In the genomic region with DNA sequence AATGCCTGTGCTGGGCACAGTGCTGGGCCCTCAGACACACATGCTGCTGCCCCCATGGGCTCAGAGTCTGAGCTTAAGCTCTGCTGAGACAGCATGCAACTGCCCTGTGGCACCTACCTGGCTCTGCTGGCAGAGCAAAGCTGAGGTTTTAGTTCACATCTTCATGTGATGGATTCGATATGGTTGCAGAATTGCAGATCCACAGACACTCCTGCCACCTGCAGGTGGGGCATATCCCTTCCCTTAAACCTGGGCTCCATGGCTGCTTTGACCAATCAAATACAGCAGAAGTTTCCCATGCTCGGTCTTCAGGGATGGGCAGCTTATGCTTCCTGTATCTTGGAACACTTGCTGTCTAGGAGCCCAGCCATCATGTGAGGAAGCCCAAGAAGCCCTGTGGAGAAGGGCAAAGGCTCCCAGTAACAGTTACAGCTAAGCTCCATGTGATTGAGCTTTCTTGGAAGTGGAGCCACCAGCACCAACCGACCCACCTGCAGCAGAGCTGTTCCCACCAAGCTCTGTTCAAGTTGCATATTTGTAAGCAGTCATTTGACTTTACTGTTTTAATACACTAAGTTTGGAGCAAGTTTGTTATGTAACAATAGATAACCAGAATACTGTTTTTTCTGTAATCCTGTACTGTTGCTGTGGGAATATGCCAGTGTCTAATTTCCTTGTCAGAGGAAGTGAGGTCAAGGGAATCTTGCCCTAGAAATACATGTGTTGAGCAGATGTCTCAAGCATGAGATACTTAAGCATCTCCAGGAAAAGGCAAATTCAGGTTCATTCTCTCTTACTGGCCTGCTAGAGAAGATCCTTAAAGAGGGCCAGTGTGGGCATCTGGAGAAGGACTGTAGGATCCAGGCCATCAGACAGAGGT, we compare ENCODE assay signal across 12 cellular contexts.
DNase-seq lines count a peak whose midpoint lies in the region; ATAC-seq, FAIRE-seq and TF ChIP-seq lines count a peak whose summit lies in the region.
"Had no signal": no experiment of that assay in that cellular context is flagged by ENCODE, and none has a peak within 500 bp of the region (broad histone marks: within the 10 kb centered on the region; RNA-seq: fewer than 3 reads in every experiment).

No MANE protein-coding gene starts in this region.

- ATAC-seq in GM19397 (IDR thresholded peaks at IDR 0.05; ENCODE audit: unreplicated experiment), result no peak

- H3F3A ChIP-seq in DOHH2 (ENCODE audit: control insufficient read depth, insufficient read depth) (no peaks in the 10 kb centered on the region), GM23248 (ENCODE audit: insufficient read depth) (peaks cover 28% of the 10 kb centered on the region)

- no peaks in the 10 kb centered on the region for H3K79me2 ChIP-seq in DOHH2 (ENCODE audit: control insufficient read depth, low read length)
- H3K79me2 ChIP-seq in GM23248 (ENCODE audit: insufficient read depth), result peaks cover 22% of the 10 kb centered on the region
- H3K79me2 ChIP-seq in keratinocyte (ENCODE audit: control insufficient read depth, insufficient read depth, low read length), result no peaks in the 10 kb centered on the region

- FAIRE-seq in keratinocyte (lab: Jason Lieb, UNC), result no peak

- DNase-seq in GM23248 (peak; percentile 59), SK-MEL-5 (ENCODE audit: low read depth, low spot score) (peak; percentile 35), keratinocyte (ENCODE audit: low read depth, low spot score) (no peak), NCI-H226 (no peak), H4 (ENCODE audit: low spot score) (no peak)
- DNase-seq: activated naive CD4-positive, alpha-beta T cell treated with anti-CD3 and anti-CD28 coated beads, Interleukin-2, amount 50 U/mL, for 16 hours; kidney glomerular epithelial cell; stimulated activated CD4-positive, alpha-beta T cell treated with anti-CD3 and anti-CD28 coated beads, Interleukin-4, amount 100 ng/mL, for 1 hour; substantia nigra had no signal

- H3K27ac ChIP-seq in DOHH2 (ENCODE audit: low read depth, low read length) (no peak overlapping the region), GM23248 (no peak overlapping the region), keratinocyte (ENCODE audit: control insufficient read depth, insufficient read depth, low read length) (no peak overlapping the region)
- H3K27ac ChIP-seq: KMS-11 had no signal

- H3K9ac ChIP-seq in GM23248, result no peak overlapping the region
- no peak overlapping the region for H3K9ac ChIP-seq in keratinocyte (ENCODE audit: control insufficient read depth, extremely low read depth, insufficient read depth, low read length)
- H3K9ac ChIP-seq: KMS-11 had no signal

- TF ChIP-seq CTCF in DOHH2 (IDR thresholded peaks at IDR 0.05; ENCODE audit: low read depth, low read length, poor library complexity, severe bottlenecking) (peak; percentile 25), keratinocyte (optimal IDR thresholded peaks at IDR 0.05 in 1 of 3, IDR thresholded peaks at IDR 0.05 in 1 of 3, conservative IDR thresholded peaks at IDR 0.05 in 1 of 3; ENCODE audit: extremely low read depth in 1 of 3, insufficient read depth in 2 of 3, low read length in 3 of 3) (peak; percentile 22 to 57 (median 31))

- dilution Hi-C loops in keratinocyte (cut with MboI; ENCODE audit: extremely low pct_ligation_motif_present, low sequenced_read_pairs), result no loop called here

- no peak overlapping the region for H3K4me3 ChIP-seq in DOHH2 (ENCODE audit: low read length)
- no peak overlapping the region for H3K4me3 ChIP-seq in GM23248
- no peak overlapping the region for H3K4me3 ChIP-seq in keratinocyte (ENCODE audit: control insufficient read depth in 2 of 3, extremely low read depth in 1 of 3, insufficient read depth in 2 of 3, low read depth in 1 of 3, low read length in 3 of 3)

- H3K27me3 ChIP-seq in DOHH2 (ENCODE audit: control insufficient read depth, low read length) (peaks cover 2% of the 10 kb centered on the region; the same call in 1 of the 2 replicates), GM23248 (replicated peaks; ENCODE audit: insufficient read depth) (no peaks in the 10 kb centered on the region), keratinocyte (ENCODE audit: control insufficient read depth, extremely low read depth, insufficient read depth, low read length) (peaks cover 43% of the 10 kb centered on the region)

- H3K36me3 ChIP-seq in DOHH2 (ENCODE audit: control insufficient read depth, low read length), result no peaks in the 10 kb centered on the region
- no peaks in the 10 kb centered on the region for H3K36me3 ChIP-seq in GM23248 (ENCODE audit: low read depth)
- no peaks in the 10 kb centered on the region for H3K36me3 ChIP-seq in keratinocyte (ENCODE audit: control insufficient read depth in 2 of 2, extremely low read depth in 1 of 2, insufficient read depth in 2 of 2, low read length in 2 of 2)

- H3K9me1 ChIP-seq in keratinocyte (ENCODE audit: control insufficient read depth, extremely low read depth, insufficient read depth, low read length), result no peaks in the 10 kb centered on the region

- H3K9me3 ChIP-seq in DOHH2 (ENCODE audit: control insufficient read depth, insufficient read depth, low read length) (no peaks in the 10 kb centered on the region), GM23248 (ENCODE audit: low read depth) (no peaks in the 10 kb centered on the region), keratinocyte (ENCODE audit: control insufficient read depth, low read depth, low read length) (no peaks in the 10 kb centered on the region)

- no peak overlapping the region for H3K4me2 ChIP-seq in DOHH2 (ENCODE audit: low read length)
- H3K4me2 ChIP-seq in GM23248 (ENCODE audit: unreplicated experiment), result peak overlapping the region; percentile 3
- no peak overlapping the region for H3K4me2 ChIP-seq in keratinocyte (ENCODE audit: control insufficient read depth, extremely low read depth, insufficient read depth, low read depth, low read length)
- H3K4me2 ChIP-seq: KMS-11 had no signal

- WGBS in GM23248 (ENCODE audit: low coverage in 1 of 2, low lambda C conversion rate in 2 of 2, missing lambda C conversion rate in 2 of 2), 2 experiments, result 96 to 99% methylated on average over 3 of the region's 3 CpGs

- H3K4me1 ChIP-seq in DOHH2 (ENCODE audit: control insufficient read depth, low read length) (no peaks in the 10 kb centered on the region), GM23248 (ENCODE audit: insufficient read depth) (peaks cover 34% of the 10 kb centered on the region), keratinocyte (ENCODE audit: control insufficient read depth, extremely low read depth, insufficient read depth, low read length) (peaks cover 17% of the 10 kb centered on the region)

- H3K9me2 ChIP-seq in DOHH2 (replicated peaks; ENCODE audit: control insufficient read depth, low read length) (no peaks in the 10 kb centered on the region), GM23248 (ENCODE audit: insufficient read depth) (no peaks in the 10 kb centered on the region)

- in situ Hi-C loops in GM23248 (cut with MboI), result no loop called here
- in situ Hi-C loops in SK-MEL-5 (cut with HindIII; ENCODE audit: low pct_unique_long_range_greater_than_20kb, low sequenced_read_pairs), result no loop called here

- H4K20me1 ChIP-seq in DOHH2 (ENCODE audit: control insufficient read depth, insufficient read depth, low read depth, low read length) (no peaks in the 10 kb centered on the region), GM23248 (ENCODE audit: insufficient read depth) (no peaks in the 10 kb centered on the region), keratinocyte (ENCODE audit: control insufficient read depth, extremely low read depth, insufficient read depth, low read length) (no peaks in the 10 kb centered on the region)

- H2AFZ ChIP-seq in GM23248 (no peak overlapping the region), keratinocyte (ENCODE audit: control insufficient read depth, low read length) (no peak overlapping the region)

Comparison
In these comparisons a context has a peak if more than half of its experiments do, and no peak if none do; other contexts are left out.
1. DNase-seq: peak in GM23248 (single experiment) and SK-MEL-5 (single experiment); none in keratinocyte (single experiment), NCI-H226 (single experiment) and H4 (single experiment).